15 cellular contexts compared by ENCODE assay signal in genomic region chr7:7851991-7852390, GRCh38.
A peak's percentile ranks its signal among the peaks of the same experiment; 100 is the strongest.
DNase-seq lines count a peak whose midpoint lies in the region; ATAC-seq and TF ChIP-seq lines count a peak whose summit lies in the region.
"Had no signal": no experiment of that assay in that cellular context is flagged by ENCODE, and none has a peak within 500 bp of the region (broad histone marks: within the 10 kb centered on the region; RNA-seq: fewer than 3 reads in every experiment).

No MANE protein-coding gene starts in this region.

- POLR2A ChIA-PET in GM10248 (lab: Yijun Ruan, JAX): no interaction called here

- no peaks in the 10 kb centered on the region for H3K27me3 Mint-ChIP-seq in activated naive CD8-positive, alpha-beta T cell treated with anti-CD3 and anti-CD28 coated beads for 36 hours
- no peaks in the 10 kb centered on the region for H3K27me3 Mint-ChIP-seq in activated naive CD8-positive, alpha-beta T cell treated with anti-CD3 and anti-CD28 coated beads, Interleukin-2, amount 50 U/mL, for 24 hours
- no peaks in the 10 kb centered on the region for H3K27me3 Mint-ChIP-seq in mesothelial cell of epicardium (ENCODE audit: low read depth)
- H3K27me3 Mint-ChIP-seq: CD4-positive, alpha-beta memory T cell had no signal

- peaks cover 16% of the 10 kb centered on the region for H3K9me3 Mint-ChIP-seq in activated naive CD8-positive, alpha-beta T cell treated with anti-CD3 and anti-CD28 coated beads for 36 hours
- H3K9me3 Mint-ChIP-seq in activated naive CD8-positive, alpha-beta T cell treated with anti-CD3 and anti-CD28 coated beads, Interleukin-2, amount 50 U/mL, for 24 hours: peaks cover 31% of the 10 kb centered on the region
- H3K9me3 Mint-ChIP-seq in mesothelial cell of epicardium: peaks cover 42% of the 10 kb centered on the region

- TF ChIP-seq CTCF in mesothelial cell of epicardium (IDR thresholded peaks at IDR 0.05; ENCODE audit: unreplicated experiment) (no peak), GM10248 (IDR thresholded peaks at IDR 0.05; ENCODE audit: control extremely low read depth, extremely low read depth, low read depth, missing control alignments) (no peak)

- H3K4me3 Mint-ChIP-seq in activated naive CD8-positive, alpha-beta T cell treated with anti-CD3 and anti-CD28 coated beads for 36 hours: no peak overlapping the region
- H3K4me3 Mint-ChIP-seq in activated naive CD8-positive, alpha-beta T cell treated with anti-CD3 and anti-CD28 coated beads, Interleukin-2, amount 50 U/mL, for 24 hours: no peak overlapping the region
- H3K4me3 Mint-ChIP-seq in mesothelial cell of epicardium: no peak overlapping the region
- H3K4me3 Mint-ChIP-seq: CD4-positive, alpha-beta memory T cell; HFFc6 had no signal

- DNase-seq in activated naive CD8-positive, alpha-beta T cell treated with anti-CD3 and anti-CD28 coated beads for 36 hours: no peak
- no peak for DNase-seq in activated naive CD8-positive, alpha-beta T cell treated with anti-CD3 and anti-CD28 coated beads, Interleukin-2, amount 50 U/mL, for 24 hours
- DNase-seq in astrocyte of the hippocampus (ENCODE audit: low read depth, low spot score) (peak; percentile 8), mesothelial cell of epicardium (ENCODE audit: low spot score in 2 of 2, unreplicated experiment in 2 of 2) (no peak), mesenteric fat pad (ENCODE audit: low spot score) (no peak), GM10248 (ENCODE audit: extremely low spot score) (no peak)
- DNase-seq: BE2C; CD4-positive, alpha-beta memory T cell; DMS153; DND-41; GDM1; HCEC 1CT; HFFc6 had no signal

- peaks cover 23% of the 10 kb centered on the region for H3K4me1 Mint-ChIP-seq in activated naive CD8-positive, alpha-beta T cell treated with anti-CD3 and anti-CD28 coated beads for 36 hours
- H3K4me1 Mint-ChIP-seq in activated naive CD8-positive, alpha-beta T cell treated with anti-CD3 and anti-CD28 coated beads, Interleukin-2, amount 50 U/mL, for 24 hours: peaks cover 30% of the 10 kb centered on the region
- peaks cover 11% of the 10 kb centered on the region for H3K4me1 Mint-ChIP-seq in mesothelial cell of epicardium

- ATAC-seq in activated naive CD8-positive, alpha-beta T cell treated with anti-CD3 and anti-CD28 coated beads, Interleukin-2, amount 50 U/mL, for 24 hours: no peak
- ATAC-seq in HG03095 (IDR thresholded peaks at IDR 0.05; ENCODE audit: unreplicated experiment): no peak
- ATAC-seq: A549 had no signal

- H3K27ac Mint-ChIP-seq in activated naive CD8-positive, alpha-beta T cell treated with anti-CD3 and anti-CD28 coated beads for 36 hours: peak overlapping the region; percentile 25
- H3K27ac Mint-ChIP-seq in activated naive CD8-positive, alpha-beta T cell treated with anti-CD3 and anti-CD28 coated beads, Interleukin-2, amount 50 U/mL, for 24 hours: no peak overlapping the region
- H3K27ac Mint-ChIP-seq in mesothelial cell of epicardium: peak overlapping the region; percentile 11
- H3K27ac Mint-ChIP-seq: HFFc6 had no signal

- peaks cover 46% of the 10 kb centered on the region for H3K36me3 Mint-ChIP-seq in activated naive CD8-positive, alpha-beta T cell treated with anti-CD3 and anti-CD28 coated beads for 36 hours
- H3K36me3 Mint-ChIP-seq in activated naive CD8-positive, alpha-beta T cell treated with anti-CD3 and anti-CD28 coated beads, Interleukin-2, amount 50 U/mL, for 24 hours (ENCODE audit: low read depth): peaks cover 42% of the 10 kb centered on the region
- peaks cover 17% of the 10 kb centered on the region for H3K36me3 Mint-ChIP-seq in mesothelial cell of epicardium

- CTCF ChIA-PET in GM10248 (lab: Yijun Ruan, JAX): interaction anchor here (1.3 kb wide), 1 partner anchor 12 kb away, joined by 4 read pairs; no protein-coding TSS in a partner anchor
